Comparison of ENCODE assay signal across 21 cellular contexts in genomic region chr1:232844791-232845190, GRCh38. TPM values are rescaled to one million over a fixed set of nuclear protein-coding genes. Genes with fewer than 3 reads are reported as not detected.
DNase-seq lines count a peak whose midpoint lies in the region; ATAC-seq, FAIRE-seq and TF ChIP-seq lines count a peak whose summit lies in the region.
"Had no signal": no experiment of that assay in that cellular context is flagged by ENCODE, and none has a peak within 500 bp of the region (broad histone marks: within the 10 kb centered on the region; RNA-seq: fewer than 3 reads in every experiment).

No MANE protein-coding gene starts in this region.

- intact Hi-C loops in GM12878 (cut with micrococcal nuclease; ENCODE audit: unreplicated experiment) = no loop called here

- H2AFZ ChIP-seq in GM12878 (ENCODE audit: control insufficient read depth, low read depth, low read length) = no peak overlapping the region

- TF ChIP-seq RAD21 in GM12878 (IDR thresholded peaks at IDR 0.05; ENCODE audit: insufficient read depth, low read depth, low read length) = no peak

- no peak for FAIRE-seq in GM12878 (lab: Jason Lieb, UNC)

- CTCF ChIA-PET in GM12878 (lab: Yijun Ruan, JAX) = no interaction called here

- no peak overlapping the region for H3K4me3 ChIP-seq in GM12878
- H3K4me3 ChIP-seq in kidney epithelial cell (ENCODE audit: low read depth, low read length) = no peak overlapping the region
- H3K4me3 ChIP-seq: SJCRH30 had no signal

- DNase-seq in Caki2 (ENCODE audit: low read depth) = peak; percentile 56
- DNase-seq in LHCN-M2 (ENCODE audit: low read depth) = peak; percentile 39
- no peak for DNase-seq in GM12878 (ENCODE audit: low read depth, low spot score)
- DNase-seq in kidney epithelial cell (ENCODE audit: low read depth) = peak; percentile 81
- no peak for DNase-seq in activated effector memory CD4-positive, alpha-beta T cell treated with anti-CD3 and anti-CD28 coated beads, Interleukin-2, amount 50 U/mL, for 16 hours
- no peak for DNase-seq in HPDE6-E6E7 (ENCODE audit: extremely low spot score)
- no peak for DNase-seq in NCI-H1105 (lab: John Stamatoyannopoulos, UW)
- DNase-seq: activated CD4-positive, alpha-beta memory T cell treated with anti-CD3 and anti-CD28 coated beads for 36 hours; activated naive CD4-positive, alpha-beta T cell; activated T-cell treated with anti-CD3 and anti-CD28 coated beads for 4 hours; CD4-positive, CD25-positive, alpha-beta regulatory T cell; cortex of kidney; glutamatergic neuron; Karpas-422; NCI-H1417; NCI-H524 treated with DMSO at 0.1 percent for 48 hours; SJCRH30; stimulated activated CD4-positive, alpha-beta T cell treated with anti-CD3 and anti-CD28 coated beads, Interleukin-4, amount 100 ng/mL, for 24 hours; T-helper 17 cell had no signal

- H3K9ac ChIP-seq in GM12878 (ENCODE audit: control insufficient read depth, insufficient read depth, low read length) = no peak overlapping the region

- H3K79me2 ChIP-seq in GM12878 (ENCODE audit: control insufficient read depth, insufficient read depth, low read length) = no peaks in the 10 kb centered on the region

- H3K4me2 ChIP-seq in GM12878 (ENCODE audit: control insufficient read depth, insufficient read depth) = no peak overlapping the region

- no peaks in the 10 kb centered on the region; the same call in 2 of the 3 replicates for H3K9me3 ChIP-seq in GM12878 (replicated peaks; ENCODE audit: control insufficient read depth, insufficient read depth, low read length)
- H3K9me3 ChIP-seq: SJCRH30 had no signal

- H3K27me3 ChIP-seq in GM12878 (replicated peaks in 1 of 2; ENCODE audit: control insufficient read depth in 2 of 2, insufficient read depth in 2 of 2, low read length in 1 of 2) (no peaks in the 10 kb centered on the region), kidney epithelial cell (ENCODE audit: control insufficient read depth, insufficient read depth, low read length) (no peaks in the 10 kb centered on the region)
- H3K27me3 ChIP-seq: SJCRH30 had no signal

- SMC1A ChIA-PET in GM12878 (lab: Charles Lee; ENCODE audit: uncharacterized antibody, unreplicated experiment) = no interaction called here

- TF ChIP-seq CTCF in GM12878 (IDR thresholded peaks at IDR 0.05 in 2 of 3, conservative IDR thresholded peaks at IDR 0.05 in 1 of 3; ENCODE audit: control insufficient read depth in 2 of 3, extremely low read depth in 1 of 3, insufficient read depth in 1 of 3, low read depth in 3 of 3, low read length in 3 of 3) (no peak), kidney epithelial cell (IDR thresholded peaks at IDR 0.05; ENCODE audit: insufficient read depth, low read length, poor library complexity, severe bottlenecking) (no peak)

- 39% methylated on average over 5 of the region's 5 CpGs for WGBS in GM12878 (ENCODE audit: insufficient coverage, insufficient replicate concordance, low lambda C conversion rate, missing lambda C conversion rate)

- no peak; the same call in 2 of the 3 replicates for ATAC-seq in GM12878
- ATAC-seq in HG03460 (IDR thresholded peaks at IDR 0.05; ENCODE audit: unreplicated experiment) = no peak
- ATAC-seq: T-helper 17 cell, WTC11 had no signal

- POLR2A ChIA-PET in GM12878 (lab: Charles Lee) = no interaction called here

- RAD21 ChIA-PET in GM12878 (lab: Charles Lee; ENCODE audit: unreplicated experiment) = no interaction called here

- no peaks in the 10 kb centered on the region for H3K36me3 ChIP-seq in GM12878 (ENCODE audit: control insufficient read depth in 2 of 2, insufficient read depth in 2 of 2, low read length in 1 of 2)
- no peaks in the 10 kb centered on the region for H3K36me3 ChIP-seq in kidney epithelial cell (ENCODE audit: control insufficient read depth, insufficient read depth, low read length)
- H3K36me3 ChIP-seq: SJCRH30 had no signal

- no peak for TF ChIP-seq EP300 in GM12878 (IDR thresholded peaks at IDR 0.05; ENCODE audit: borderline replicate concordance in 1 of 2, control insufficient read depth in 1 of 2, low read depth in 2 of 2, low read length in 2 of 2)

- in situ Hi-C loops in Caki2 (cut with HindIII; ENCODE audit: low pct_unique_long_range_greater_than_20kb, low sequenced_read_pairs) = no loop called here
- in situ Hi-C loops in GM12878 (cut with MboI) = no loop called here

- no TSS peak for BruUV-seq in GM12878 (replicated peaks; lab: Mats Ljungman, UMichigan)

- H3K27ac ChIP-seq in GM12878 (ENCODE audit: control insufficient read depth, insufficient read depth) = no peak overlapping the region
- H3K27ac ChIP-seq: SJCRH30 had no signal

- TF ChIP-seq POLR2A in GM12878 (IDR thresholded peaks at IDR 0.05; ENCODE audit: low read depth, low read length) = no peak

- no peaks in the 10 kb centered on the region for H3K4me1 ChIP-seq in GM12878 (ENCODE audit: control insufficient read depth, insufficient read depth, low read length)
- H3K4me1 ChIP-seq: SJCRH30 had no signal

- H4K20me1 ChIP-seq in GM12878 (ENCODE audit: control insufficient read depth, insufficient read depth) = no peaks in the 10 kb centered on the region

TF ChIP-seq in GM12878, 131 proteins besides CTCF, POLR2A, EP300 and RAD21:
- TF ChIP-seq BMI1 (IDR thresholded peaks at IDR 0.05; ENCODE audit: borderline replicate concordance) = no peak
- no peak for TF ChIP-seq ZBTB33 (IDR thresholded peaks at IDR 0.05)
- TF ChIP-seq EZH2 (IDR thresholded peaks at IDR 0.05; ENCODE audit: borderline replicate concordance, control insufficient read depth, low read depth, low read length) = no peak
- TF ChIP-seq RUNX3 (IDR thresholded peaks at IDR 0.05; ENCODE audit: low read length) = peak; percentile 54; the same call in 1 of the 2 replicates

RNA-seq across cellular contexts. Expression of gene MAP10, which starts 39.6 kb away (rescaled TPM):
- total RNA-seq in Caki2 (2014; rRNA removed; shearing (Covaris generic); ENCODE audit: low replicate concordance) = 0.64 and 2.3 TPM in 2 replicates
- total RNA-seq in LHCN-M2 (2014; rRNA removed) = 2.1 and 2.4 TPM in 2 replicates
- 0.45 TPM for polyA plus RNA-seq in LHCN-M2 (2012)
- total RNA-seq in GM12878 (2013; cell fraction: nucleolus; rRNA removed) = 9.4 and 10.5 TPM in 2 replicates
- total RNA-seq in GM12878 (2014; rRNA removed) = 3.9 and 4.7 TPM in 2 replicates
- total RNA-seq in GM12878 (2014; rRNA removed; fragmentation: Illumina TruSeq; extraction: Trizol) = 4.2 TPM in 2 replicates
- total RNA-seq in GM12878 (2021) = 4.4 and 4.7 TPM in 2 replicates
- polyA plus RNA-seq in GM12878 (2011; ENCODE audit: low read depth) = 1.3 TPM
- 4.3 and 5.7 TPM in 2 replicates for polyA plus RNA-seq in GM12878 (2011; rRNA removed)
- polyA plus RNA-seq in GM12878 (2011; cell fraction: cytosol; rRNA removed) = 1.6 and 2.1 TPM in 2 replicates
- polyA plus RNA-seq in GM12878 (2011; cell fraction: nucleus; rRNA removed) = 6.9 and 7.2 TPM in 2 replicates
- polyA plus RNA-seq in GM12878 (2012) = 2.6 and 2.7 TPM in 2 replicates
- polyA plus RNA-seq in GM12878 (2014; fragmentation: Illumina TruSeq; extraction: Trizol) = 5.0 and 6.3 TPM in 2 replicates
- 1 to 10 TPM in 1 of 2 experiments, under 1 TPM in 1; 0.85 to 1.3 TPM for polyA plus RNA-seq in GM12878 (2014; fragmentation: Nextera tagmentation; extraction: Ambion mirVana)
- 3.0 and 4.2 TPM in 2 replicates for polyA plus RNA-seq in GM12878 (2014; rRNA removed)
- 1 to 10 TPM; 4.5 to 5.0 TPM for polyA plus RNA-seq in GM12878 (2016; fragmentation: Nextera tagmentation; extraction: Ambion mirVana)
- 3.5 and 4.2 TPM in 2 replicates for polyA minus RNA-seq in GM12878 (2011; rRNA and poly(A)+ RNA removed)
- polyA minus RNA-seq in GM12878 (2011; cell fraction: cytosol; rRNA and poly(A)+ RNA removed) = 1.8 and 2.1 TPM in 2 replicates
- 11.4 and 15.4 TPM in 2 replicates for polyA minus RNA-seq in GM12878 (2011; cell fraction: nucleus; rRNA and poly(A)+ RNA removed)
- total RNA-seq in kidney epithelial cell = 3.7 and 5.5 TPM in 2 replicates

Comparison
In these comparisons a context has a peak if more than half of its experiments do, and no peak if none do; other contexts are left out.
1. DNase-seq: peak in Caki2 (single experiment), LHCN-M2 (single experiment) and kidney epithelial cell (single experiment); none in GM12878 (single experiment), activated effector memory CD4-positive, alpha-beta T cell treated with anti-CD3 and anti-CD28 coated beads, Interleukin-2, amount 50 U/mL, for 16 hours (single experiment), HPDE6-E6E7 (single experiment) and NCI-H1105 (single experiment).